ENCODE assay signal across 19 cellular contexts in genomic region chr10:122497241-122497640, GRCh38. TPM values are rescaled to one million over a fixed set of nuclear protein-coding genes. Genes with fewer than 3 reads are reported as not detected.
DNase-seq lines count a peak whose midpoint lies in the region; ATAC-seq and TF ChIP-seq lines count a peak whose summit lies in the region.
"Had no signal": no experiment of that assay in that cellular context is flagged by ENCODE, and none has a peak within 500 bp of the region (broad histone marks: within the 10 kb centered on the region; RNA-seq: fewer than 3 reads in every experiment).

No MANE protein-coding gene starts in this region.

- peak; percentile 27 for DNase-seq in SK-MEL-5 (ENCODE audit: low read depth, low spot score)
- peak; percentile 51 for DNase-seq in epidermal melanocyte (ENCODE audit: insufficient read length, low spot score)
- DNase-seq in sciatic nerve (ENCODE audit: low spot score): peak; percentile 18
- DNase-seq in upper lobe of right lung: peak; percentile 4
- DNase-seq in cortex of kidney (lab: John Stamatoyannopoulos, UW): no peak
- no peak for DNase-seq in H4 (ENCODE audit: low spot score)
- DNase-seq: Caco-2; CD8-positive, alpha-beta T cell; DND-41; GDM1; GM23248; H7; IMR-90 had no signal

- H3K27me3 ChIP-seq in upper lobe of right lung: no peaks in the 10 kb centered on the region

- peaks cover 23% of the 10 kb centered on the region for H3K4me1 ChIP-seq in upper lobe of right lung
- H3K4me1 ChIP-seq: Caco-2 had no signal

- in situ Hi-C loops in SK-MEL-5 (cut with HindIII; ENCODE audit: low pct_unique_long_range_greater_than_20kb, low sequenced_read_pairs): no loop called here

- no peaks in the 10 kb centered on the region for H3K36me3 ChIP-seq in upper lobe of right lung

- ATAC-seq in sciatic nerve: no peak
- no peak for ATAC-seq in upper lobe of right lung
- ATAC-seq in GM18511 (IDR thresholded peaks at IDR 0.05; ENCODE audit: unreplicated experiment): no peak
- ATAC-seq: A549; CD8-positive, alpha-beta T cell had no signal

- H3K9me3 ChIP-seq in upper lobe of right lung: no peaks in the 10 kb centered on the region
- H3K9me3 ChIP-seq: A549, Caco-2 had no signal

- no peak overlapping the region for H3K4me3 ChIP-seq in upper lobe of right lung
- H3K4me3 ChIP-seq: A549, GM23248 had no signal

- intact Hi-C loops in sciatic nerve (cut with DNase I): no loop called here
- intact Hi-C loops in upper lobe of right lung (cut with DNase I): no loop called here

- no peak overlapping the region for H3K27ac ChIP-seq in upper lobe of right lung
- H3K27ac ChIP-seq: A549, GM23248 had no signal

- no peak for TF ChIP-seq CTCF in upper lobe of right lung (IDR thresholded peaks at IDR 0.05)

RNA-seq across cellular contexts. Expression of gene HTRA1, which starts 35.9 kb away (rescaled TPM):
- total RNA-seq in SK-MEL-5 (2014; rRNA removed; shearing (Covaris generic)): 113 and 119 TPM in 2 replicates
- 150 and 157 TPM in 2 replicates for polyA plus RNA-seq in SK-MEL-5 (2015; cell fraction: cytosol; rRNA removed)
- 28.9 and 29.7 TPM in 2 replicates for polyA plus RNA-seq in SK-MEL-5 (2015; cell fraction: nucleus; rRNA removed)
- total RNA-seq in sciatic nerve (123 TPM), upper lobe of right lung (83.8 TPM)
- 62.5 and 63.4 TPM in 2 replicates for total RNA-seq in H4 (2014; rRNA removed; shearing (Covaris generic))
- total RNA-seq: CD8-positive, alpha-beta T cell; HT-29 had no signal

RNA-seq across cellular contexts. Expression of gene ARMS2, which starts 42.8 kb away (rescaled TPM):
- total RNA-seq in SK-MEL-5 (2014; rRNA removed; shearing (Covaris generic)): not detected in 2 replicates
- polyA plus RNA-seq in SK-MEL-5 (2015; cell fraction: cytosol; rRNA removed): not detected in 2 replicates
- not detected in 2 replicates for polyA plus RNA-seq in SK-MEL-5 (2015; cell fraction: nucleus; rRNA removed)
- total RNA-seq in sciatic nerve (not detected), upper lobe of right lung (not detected)
- not detected in 2 replicates for total RNA-seq in H4 (2014; rRNA removed; shearing (Covaris generic))
- total RNA-seq: Caco-2; CD8-positive, alpha-beta T cell; GM23248; H7; HT-29; IMR-90 had no signal
- polyA plus RNA-seq: A549, AG04450, BJ, CD14-positive monocyte, GM23248, IMR-90 had no signal

Comparison
In these comparisons a context has a peak if more than half of its experiments do, and no peak if none do; other contexts are left out.
1. DNase-seq: peak in SK-MEL-5 (single experiment), epidermal melanocyte (single experiment), sciatic nerve (single experiment) and upper lobe of right lung (single experiment); none in cortex of kidney (single experiment) and H4 (single experiment).